Comparison of ENCODE assay signal across 1 cellular context in the genomic region with DNA sequence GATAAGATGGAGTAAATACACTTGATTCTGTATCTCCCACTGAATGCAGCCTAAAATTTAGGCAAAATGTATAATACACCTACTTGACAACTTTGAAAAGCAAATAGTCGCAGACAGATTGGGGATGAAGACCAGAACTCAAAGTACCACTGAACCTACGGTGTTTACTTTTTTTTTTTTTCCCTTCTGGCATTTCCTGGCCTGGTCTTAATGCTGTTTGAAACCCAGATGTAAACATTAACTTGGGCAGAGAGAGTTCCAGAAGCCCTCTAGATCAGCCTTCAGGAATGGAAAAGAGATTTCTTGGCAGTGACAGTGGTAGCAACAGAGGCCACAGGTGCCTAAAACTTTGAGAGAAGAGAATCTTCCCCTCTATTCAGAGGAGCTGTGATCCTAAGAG.
TF ChIP-seq lines count a peak whose summit lies in the region.

No MANE protein-coding gene starts in this region.

TF ChIP-seq in WTC11, 78 proteins besides CTCF, POLR2A, EP300 and RAD21 (continued from another document):
- TF ChIP-seq ATF6 (CRISPR knock-in tag; IDR thresholded peaks at IDR 0.05) (no peak), CREM (CRISPR knock-in tag; IDR thresholded peaks at IDR 0.05) (no peak), FOXP1 (CRISPR knock-in tag; IDR thresholded peaks at IDR 0.05; ENCODE audit: borderline replicate concordance) (no peak), ZNF396 (CRISPR knock-in tag; IDR thresholded peaks at IDR 0.05; ENCODE audit: borderline replicate concordance) (no peak), SMAD3 (CRISPR knock-in tag; IDR thresholded peaks at IDR 0.05; ENCODE audit: borderline replicate concordance) (no peak), JAZF1 (CRISPR knock-in tag; IDR thresholded peaks at IDR 0.05) (no peak), ZBTB43 (CRISPR knock-in tag; IDR thresholded peaks at IDR 0.05) (no peak), SP1 (CRISPR knock-in tag; conservative IDR thresholded peaks at IDR 0.05) (no peak), EMX1 (CRISPR knock-in tag; IDR thresholded peaks at IDR 0.05) (no peak), ZNF121 (CRISPR knock-in tag; IDR thresholded peaks at IDR 0.05) (no peak)
- TF ChIP-seq, protein P1, sequence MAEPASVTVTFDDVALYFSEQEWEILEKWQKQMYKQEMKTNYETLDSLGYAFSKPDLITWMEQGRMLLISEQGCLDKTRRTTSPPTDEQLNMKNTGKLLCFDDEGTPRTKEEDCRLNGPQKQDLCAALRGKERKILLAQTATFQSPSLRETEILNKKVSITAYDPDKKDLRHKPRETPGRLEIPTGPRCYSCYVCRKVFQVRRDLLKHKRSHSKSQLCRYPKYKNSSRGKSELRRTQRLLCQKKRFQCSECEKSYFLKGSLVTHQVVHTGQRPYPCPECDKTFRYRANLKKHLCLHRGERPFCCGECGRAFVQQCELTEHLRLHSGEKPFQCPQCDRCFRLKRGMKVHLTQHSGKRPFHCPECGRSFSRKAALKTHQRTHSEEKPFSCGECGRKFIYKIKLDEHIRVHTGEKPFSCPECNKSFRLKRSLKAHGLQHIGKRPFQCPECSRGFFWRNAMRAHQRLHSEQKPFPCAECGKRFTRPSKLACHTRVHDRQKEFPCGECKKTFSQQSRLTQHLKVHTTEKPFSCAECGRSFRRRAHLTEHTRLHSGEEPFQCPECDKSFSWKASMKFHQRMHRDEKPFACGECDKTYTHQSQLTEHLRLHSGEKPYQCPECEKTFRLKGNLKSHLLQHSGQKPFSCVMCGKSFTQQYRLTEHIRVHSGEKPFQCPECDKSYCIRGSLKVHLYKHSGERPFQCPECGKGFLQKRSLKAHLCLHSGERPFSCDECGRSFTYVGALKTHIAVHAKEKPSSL (CRISPR knock-in tag; conservative IDR thresholded peaks at IDR 0.05), result no peak
- TF ChIP-seq, protein P2, sequence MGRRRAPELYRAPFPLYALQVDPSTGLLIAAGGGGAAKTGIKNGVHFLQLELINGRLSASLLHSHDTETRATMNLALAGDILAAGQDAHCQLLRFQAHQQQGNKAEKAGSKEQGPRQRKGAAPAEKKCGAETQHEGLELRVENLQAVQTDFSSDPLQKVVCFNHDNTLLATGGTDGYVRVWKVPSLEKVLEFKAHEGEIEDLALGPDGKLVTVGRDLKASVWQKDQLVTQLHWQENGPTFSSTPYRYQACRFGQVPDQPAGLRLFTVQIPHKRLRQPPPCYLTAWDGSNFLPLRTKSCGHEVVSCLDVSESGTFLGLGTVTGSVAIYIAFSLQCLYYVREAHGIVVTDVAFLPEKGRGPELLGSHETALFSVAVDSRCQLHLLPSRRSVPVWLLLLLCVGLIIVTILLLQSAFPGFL (CRISPR knock-in tag; IDR thresholded peaks at IDR 0.05; ENCODE audit: borderline replicate concordance), result no peak
- TF ChIP-seq, protein P3, sequence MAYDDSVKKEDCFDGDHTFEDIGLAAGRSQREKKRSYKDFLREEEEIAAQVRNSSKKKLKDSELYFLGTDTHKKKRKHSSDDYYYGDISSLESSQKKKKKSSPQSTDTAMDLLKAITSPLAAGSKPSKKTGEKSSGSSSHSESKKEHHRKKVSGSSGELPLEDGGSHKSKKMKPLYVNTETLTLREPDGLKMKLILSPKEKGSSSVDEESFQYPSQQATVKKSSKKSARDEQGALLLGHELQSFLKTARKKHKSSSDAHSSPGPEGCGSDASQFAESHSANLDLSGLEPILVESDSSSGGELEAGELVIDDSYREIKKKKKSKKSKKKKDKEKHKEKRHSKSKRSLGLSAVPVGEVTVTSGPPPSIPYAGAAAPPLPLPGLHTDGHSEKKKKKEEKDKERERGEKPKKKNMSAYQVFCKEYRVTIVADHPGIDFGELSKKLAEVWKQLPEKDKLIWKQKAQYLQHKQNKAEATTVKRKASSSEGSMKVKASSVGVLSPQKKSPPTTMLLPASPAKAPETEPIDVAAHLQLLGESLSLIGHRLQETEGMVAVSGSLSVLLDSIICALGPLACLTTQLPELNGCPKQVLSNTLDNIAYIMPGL (CRISPR knock-in tag; IDR thresholded peaks at IDR 0.05), result no peak
